20 cellular contexts compared by ENCODE assay signal in genomic region chr2:110773470-110773921, GRCh38. TPM values are rescaled to one million over a fixed set of nuclear protein-coding genes. Genes with fewer than 3 reads are reported as not detected.
DNase-seq lines count a peak whose midpoint lies in the region; ATAC-seq and TF ChIP-seq lines count a peak whose summit lies in the region.
"Had no signal": no experiment of that assay in that cellular context is flagged by ENCODE, and none has a peak within 500 bp of the region (broad histone marks: within the 10 kb centered on the region; RNA-seq: fewer than 3 reads in every experiment).

No MANE protein-coding gene starts in this region.

- H3K27ac ChIP-seq in coronary artery, result peak overlapping the region in 1 of 2 donors; percentile 18
- H3K27ac ChIP-seq in left lung, result no peak overlapping the region
- H3K27ac ChIP-seq in sigmoid colon, result peak overlapping the region; percentile 27 to 65 (median 40)
- H3K27ac ChIP-seq: colonic mucosa, Peyer's patch, tibial nerve had no signal

- H3K4me1 ChIP-seq in left lung (peaks cover 0 to 3% of the 10 kb centered on the region in 2 donors), sigmoid colon (peaks cover 0 to 45% (median 40%) of the 10 kb centered on the region in 4 donors)
- H3K4me1 ChIP-seq: colonic mucosa, Peyer's patch had no signal

- DNase-seq in LNCaP clone FGC (ENCODE audit: low read depth), result peak; percentile 91
- peak; percentile 83 for DNase-seq in coronary artery (ENCODE audit: low spot score)
- no peak for DNase-seq in left lung
- peak; percentile 89 for DNase-seq in sigmoid colon
- no peak for DNase-seq in kidney glomerular epithelial cell (lab: John Stamatoyannopoulos, UW)
- no peak for DNase-seq in cortex of kidney (lab: John Stamatoyannopoulos, UW)
- DNase-seq in retina, result no peak
- DNase-seq: activated CD4-positive, alpha-beta memory T cell treated with anti-CD3 and anti-CD28 coated beads, Interleukin-2, amount 10 ng/mL, durations not matched to agents 7 days and 5 days; colonic mucosa; GOT3; naive B cell; NCI-H2107; NCI-H774; Peyer's patch; stimulated activated CD4-positive, alpha-beta T cell treated with anti-CD3 and anti-CD28 coated beads, Interleukin-4, amount 100 ng/mL, for 24 hours had no signal

- ATAC-seq in left lung (peak; percentile 55), GM21381 (IDR thresholded peaks at IDR 0.05; ENCODE audit: unreplicated experiment) (no peak)

- TF ChIP-seq EP300 in sigmoid colon (IDR thresholded peaks at IDR 0.05), result no peak

- H3K27me3 ChIP-seq in left lung (no peaks in the 10 kb centered on the region), sigmoid colon (no peaks in the 10 kb centered on the region)
- H3K27me3 ChIP-seq: colonic mucosa, Peyer's patch, tibial nerve had no signal

- TF ChIP-seq POLR2A in sigmoid colon (IDR thresholded peaks at IDR 0.05), result no peak

- no peak overlapping the region for H3K4me3 ChIP-seq in LNCaP clone FGC (ENCODE audit: low read depth, low read length)
- no peak overlapping the region for H3K4me3 ChIP-seq in coronary artery
- H3K4me3 ChIP-seq in left lung, result no peak overlapping the region
- H3K4me3 ChIP-seq in sigmoid colon, result no peak overlapping the region
- H3K4me3 ChIP-seq: colonic mucosa, Peyer's patch, tibial nerve had no signal

- H3K9me3 ChIP-seq in left lung (no peaks in the 10 kb centered on the region), sigmoid colon (no peaks in the 10 kb centered on the region)
- H3K9me3 ChIP-seq: colonic mucosa, Peyer's patch, tibial nerve had no signal

- intact Hi-C loops in left lung (cut with DNase I) (no loop called here), sigmoid colon (cut with DNase I) (no loop called here)

- TF ChIP-seq CTCF in LNCaP clone FGC (IDR thresholded peaks at IDR 0.05; ENCODE audit: control insufficient read depth, extremely low read depth, insufficient read depth), result no peak
- no peak for TF ChIP-seq CTCF in coronary artery (IDR thresholded peaks at IDR 0.05)
- no peak for TF ChIP-seq CTCF in left lung (IDR thresholded peaks at IDR 0.05)
- no peak for TF ChIP-seq CTCF in sigmoid colon (IDR thresholded peaks at IDR 0.05)

- WGBS in sigmoid colon, 2 donors, result 69 to 87% methylated on average over 6 of the region's 6 CpGs

- H3K36me3 ChIP-seq in left lung (no peaks in the 10 kb centered on the region), sigmoid colon (no peaks in the 10 kb centered on the region)
- H3K36me3 ChIP-seq: colonic mucosa, Peyer's patch, tibial nerve had no signal

RNA-seq across cellular contexts. Expression of gene ACOXL, which starts 41.1 kb away (rescaled TPM):
- total RNA-seq in left lung, result 10 to 100 TPM; 29.3 to 30.3 TPM
- total RNA-seq in sigmoid colon, result not detected
- under 1 TPM in 1 of 3 donors, not detected in 2; 0.45 TPM for polyA plus RNA-seq in sigmoid colon
- total RNA-seq: M059J, Peyer's patch, renal cortical epithelial cell had no signal
- polyA plus RNA-seq: AG04450 had no signal

Comparison
In these comparisons a context has a peak if more than half of its experiments do, and no peak if none do; other contexts are left out.
1. DNase-seq: peak in LNCaP clone FGC (single experiment), coronary artery (single experiment) and sigmoid colon (single experiment); none in left lung (0 of 2), kidney glomerular epithelial cell (single experiment), cortex of kidney (single experiment) and retina (single experiment).
2. H3K27ac ChIP-seq: peak in sigmoid colon (4 of 4); none in left lung (0 of 2).
3. RNA of gene ACOXL, which starts 41.1 kb away (total RNA-seq): 29.3 to 30.3 TPM in left lung; not detected in sigmoid colon; every median in the first group is over 10 times any median in the second.